In the genomic region with DNA sequence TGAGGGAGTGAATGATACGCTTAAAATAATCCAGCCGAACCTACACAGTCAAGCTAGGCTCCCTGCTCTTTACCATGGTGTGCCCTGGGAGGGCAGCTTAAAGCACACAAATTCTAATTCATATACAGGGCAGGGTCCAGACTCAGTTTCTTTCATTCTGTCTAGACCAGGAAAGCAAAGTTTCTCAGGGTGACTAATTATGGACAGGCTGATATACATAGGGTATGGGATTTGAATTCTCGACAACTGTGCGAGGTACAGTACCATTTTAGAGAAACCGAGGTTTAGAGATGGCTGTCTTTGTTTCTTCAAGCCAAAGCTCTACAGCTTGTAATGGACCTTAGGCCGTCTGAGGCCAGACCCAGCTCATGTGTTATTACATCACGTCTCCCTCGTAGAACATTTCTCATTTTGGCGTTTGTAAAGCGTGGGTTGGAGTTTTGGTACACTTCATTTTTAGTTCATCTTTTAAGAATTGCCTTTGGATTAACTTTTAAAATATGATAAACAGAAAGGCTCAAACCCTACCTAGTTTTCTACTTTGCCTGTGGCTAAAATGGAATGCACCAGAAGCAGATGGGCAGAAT, we compare ENCODE assay signal across 9 cellular contexts. TPM values are rescaled to one million over a fixed set of nuclear protein-coding genes. Genes with fewer than 3 reads are reported as not detected.
DNase-seq lines count a peak whose midpoint lies in the region; ATAC-seq, FAIRE-seq and TF ChIP-seq lines count a peak whose summit lies in the region.
"Had no signal": no experiment of that assay in that cellular context is flagged by ENCODE, and none has a peak within 500 bp of the region (broad histone marks: within the 10 kb centered on the region; RNA-seq: fewer than 3 reads in every experiment).

No MANE protein-coding gene starts in this region.

- peaks cover 21% of the 10 kb centered on the region for H3K23me2 ChIP-seq in H1 (ENCODE audit: low read depth, low read length)

- no peak overlapping the region for H2BK12ac ChIP-seq in H1 (ENCODE audit: low read depth, low read length)

- TF ChIP-seq RAD21 in H1 (IDR thresholded peaks at IDR 0.05 in 1 of 2, conservative IDR thresholded peaks at IDR 0.05 in 1 of 2; ENCODE audit: low read depth in 2 of 2, low read length in 2 of 2), result no peak

- H2AFZ ChIP-seq in PC-9, result no peak overlapping the region
- no peak overlapping the region for H2AFZ ChIP-seq in H1 (ENCODE audit: low read length)

- ATAC-seq in HG02798 (IDR thresholded peaks at IDR 0.05; ENCODE audit: poor library complexity, unreplicated experiment), result no peak
- ATAC-seq in GM21619 (IDR thresholded peaks at IDR 0.05; ENCODE audit: unreplicated experiment), result no peak
- no peak for ATAC-seq in GM18517 (IDR thresholded peaks at IDR 0.05; ENCODE audit: unreplicated experiment)

- peaks cover 0 to 3% of the 10 kb centered on the region in 2 donors for H3K27me3 Mint-ChIP-seq in CD8-positive, alpha-beta memory T cell

- H3K36me3 ChIP-seq in CD8-positive, alpha-beta memory T cell (ENCODE audit: insufficient read depth, low read length), result peaks cover 7% of the 10 kb centered on the region
- H3K36me3 ChIP-seq in PC-9 (ENCODE audit: low read depth) (peaks cover 11% of the 10 kb centered on the region), H1 (ENCODE audit: control insufficient read depth in 2 of 4, insufficient read depth in 4 of 4, low read length in 3 of 4) (no peaks in the 10 kb centered on the region), neutrophil (no peaks in the 10 kb centered on the region)

- H3K9me3 Mint-ChIP-seq in CD8-positive, alpha-beta memory T cell, result peaks cover 0 to 2% (median 0%) of the 10 kb centered on the region in 5 donors

- no peak overlapping the region for H2BK120ac ChIP-seq in H1 (replicated peaks; ENCODE audit: low read depth, low read length)

- H2BK20ac ChIP-seq in H1 (ENCODE audit: low read length), result no peak overlapping the region

- POLR2A ChIA-PET in CD8-positive, alpha-beta memory T cell (lab: Charles Lee), result interaction anchor here (1.4 to 3.9 kb wide), 3 partner anchors 29 to 292 kb away, joined by 4 to 28 read pairs (median 9); no protein-coding TSS in a partner anchor
- POLR2A ChIA-PET in PC-9 (lab: Charles Lee; ENCODE audit: unreplicated experiment), result no interaction called here
- POLR2A ChIA-PET in H1 (lab: Charles Lee; ENCODE audit: partially characterized antibody), result no interaction called here

- peak overlapping the region; percentile 91 to 99 (median 96) for H3K27ac Mint-ChIP-seq in CD8-positive, alpha-beta memory T cell

- H3K4me3 Mint-ChIP-seq in CD8-positive, alpha-beta memory T cell, result peak overlapping the region; percentile 91 to 100 (median 99)

- no peaks in the 10 kb centered on the region for H3K27me3 ChIP-seq in CD8-positive, alpha-beta memory T cell (ENCODE audit: insufficient read depth, low read length, poor library complexity, severe bottlenecking)
- H3K27me3 ChIP-seq in PC-9 (ENCODE audit: insufficient read depth, low read depth), result no peaks in the 10 kb centered on the region
- H3K27me3 ChIP-seq in H1 (replicated peaks in 1 of 4; ENCODE audit: control insufficient read depth in 3 of 4, extremely low read depth in 1 of 4, insufficient read depth in 3 of 4, low read length in 3 of 4), result peaks cover 23 to 38% (median 29%) of the 10 kb centered on the region in 4 experiments
- no peaks in the 10 kb centered on the region for H3K27me3 ChIP-seq in neutrophil

- peaks cover 53 to 61% (median 59%) of the 10 kb centered on the region in 3 donors for H3K4me1 Mint-ChIP-seq in CD8-positive, alpha-beta memory T cell

- intact Hi-C loops in PC-9 (cut with micrococcal nuclease; ENCODE audit: unreplicated experiment), result no loop called here

- H4K91ac ChIP-seq in H1 (replicated peaks; ENCODE audit: insufficient read length, low read length), result no peak overlapping the region

- H3K27ac ChIP-seq in CD8-positive, alpha-beta memory T cell (ENCODE audit: low read depth, low read length), result peak overlapping the region; percentile 77
- H3K27ac ChIP-seq in PC-9 (no peak overlapping the region), H1 (ENCODE audit: low read depth, low read length) (no peak overlapping the region), neutrophil (peak overlapping the region; percentile 87), caudate nucleus (ENCODE audit: low read depth, low read length) (no peak overlapping the region)

- H2BK15ac ChIP-seq in H1 (ENCODE audit: low read length), result no peak overlapping the region

- H4K8ac ChIP-seq in H1 (ENCODE audit: extremely low read depth, insufficient read depth, low read length), result no peak overlapping the region

- H3K36me3 Mint-ChIP-seq in CD8-positive, alpha-beta memory T cell, result peaks cover 11 to 76% (median 12%) of the 10 kb centered on the region in 3 donors

- no peak overlapping the region for H3K4ac ChIP-seq in H1 (replicated peaks; ENCODE audit: insufficient read length, low read depth, low read length)

- no peaks in the 10 kb centered on the region for H3K79me1 ChIP-seq in H1 (ENCODE audit: low read depth, low read length)

- no peak overlapping the region for H3K9ac ChIP-seq in H1 (replicated peaks in 1 of 4; ENCODE audit: extremely low read depth in 1 of 4, low read depth in 3 of 4, low read length in 3 of 4)

- no peak for TF ChIP-seq EP300 in H1 (IDR thresholded peaks at IDR 0.05; ENCODE audit: borderline replicate concordance in 1 of 2, low read depth in 2 of 2, low read length in 2 of 2)

- TF ChIP-seq POLR2A in H1 (IDR thresholded peaks at IDR 0.05; ENCODE audit: control extremely low read depth in 1 of 2, low read depth in 2 of 2, low read length in 2 of 2), result no peak

- H3K23ac ChIP-seq in H1 (ENCODE audit: insufficient read length), result no peak overlapping the region

- H3K18ac ChIP-seq in H1 (ENCODE audit: extremely low read depth, low read length), result no peak overlapping the region

- H3K9me3 ChIP-seq in CD8-positive, alpha-beta memory T cell (ENCODE audit: low read length), result no peaks in the 10 kb centered on the region
- H3K9me3 ChIP-seq in PC-9 (ENCODE audit: insufficient read depth, low read depth) (no peaks in the 10 kb centered on the region), H1 (ENCODE audit: insufficient read depth in 2 of 2, low read depth in 1 of 2, low read length in 1 of 2) (no peaks in the 10 kb centered on the region; a peak in 1 of 4 replicates), neutrophil (no peaks in the 10 kb centered on the region)

- no peak for DNase-seq in CD8-positive, alpha-beta memory T cell
- DNase-seq in PC-9, result no peak
- no peak for DNase-seq in H1 (ENCODE audit: low read depth in 1 of 2, low spot score in 2 of 2)
- DNase-seq in caudate nucleus (lab: John Stamatoyannopoulos, UW), result no peak
- DNase-seq: erythroblast had no signal

- TF ChIP-seq CTCF in PC-9 (conservative IDR thresholded peaks at IDR 0.05), result no peak
- TF ChIP-seq CTCF in H1 (IDR thresholded peaks at IDR 0.05; ENCODE audit: control extremely low read depth in 1 of 3, insufficient read depth in 1 of 3, low read depth in 1 of 3, low read length in 3 of 3), result no peak
- no peak for TF ChIP-seq CTCF in neutrophil (IDR thresholded peaks at IDR 0.05)

- H3K79me2 ChIP-seq in PC-9 (ENCODE audit: low read depth), result peaks cover 66% of the 10 kb centered on the region
- no peaks in the 10 kb centered on the region for H3K79me2 ChIP-seq in H1 (ENCODE audit: control insufficient read depth in 1 of 2, insufficient read depth in 2 of 2, low read length in 2 of 2)

- no peak overlapping the region for H3K14ac ChIP-seq in H1 (ENCODE audit: insufficient read length)

- CTCF ChIA-PET in CD8-positive, alpha-beta memory T cell (lab: Charles Lee), result interaction anchor here (0.9 to 4.4 kb wide), 4 partner anchors 30 to 734 kb away, joined by 3 to 28 read pairs (median 3); no protein-coding TSS in a partner anchor
- CTCF ChIA-PET in PC-9 (lab: Charles Lee), result interaction anchor here (0.6 kb wide), 1 partner anchor 116 kb away, joined by 3 read pairs; no protein-coding TSS in a partner anchor
- CTCF ChIA-PET in H1 (lab: Charles Lee; ENCODE audit: partially characterized antibody), result interaction anchor here (1.2 to 4.6 kb wide), 5 partner anchors 190 to 1083 kb away, joined by 3 to 32 read pairs (median 5); no protein-coding TSS in a partner anchor

- FAIRE-seq in H1 (lab: Jason Lieb, UNC), result no peak

- WGBS in H1 (ENCODE audit: extremely low coverage in 1 of 2, insufficient coverage in 1 of 2, insufficient read length in 1 of 2, insufficient replicate concordance in 2 of 2, low coverage in 1 of 2, low lambda C conversion rate in 2 of 2, missing lambda C conversion rate in 1 of 2), 2 experiments, result 91% methylated on average over 10 of the region's 10 CpGs; no CpG with 5 or more reads in 1 of the 2 experiments

- peaks cover 14% of the 10 kb centered on the region for H3F3A ChIP-seq in PC-9 (ENCODE audit: insufficient read depth, low read depth)

- H3K4me3 ChIP-seq in CD8-positive, alpha-beta memory T cell (ENCODE audit: low read length), result peak overlapping the region; percentile 96
- peak overlapping the region; percentile 52 for H3K4me3 ChIP-seq in PC-9
- no peak overlapping the region for H3K4me3 ChIP-seq in H1 (ENCODE audit: extremely low read depth in 1 of 4, insufficient read depth in 2 of 4, low read depth in 3 of 4, low read length in 4 of 4)
- H3K4me3 ChIP-seq in neutrophil (ENCODE audit: low read depth in 1 of 2, low read length in 1 of 2), result peak overlapping the region; percentile 79 to 82

- H2AK5ac ChIP-seq in H1 (ENCODE audit: low read depth, low read length), result no peak overlapping the region

- H3K4me2 ChIP-seq in PC-9 (peak overlapping the region; percentile 78), H1 (ENCODE audit: insufficient read depth in 1 of 2, low read depth in 2 of 2, low read length in 2 of 2) (peak overlapping the region; percentile 95 to 99; a peak in 2 of 4 replicates)

- no peak overlapping the region for H2BK5ac ChIP-seq in H1 (ENCODE audit: low read depth, low read length)

- no peak overlapping the region for H3K56ac ChIP-seq in H1 (replicated peaks; ENCODE audit: insufficient read length, low read depth, low read length)

- H4K5ac ChIP-seq in H1 (ENCODE audit: insufficient read length, low read depth, low read length), result no peak overlapping the region

- peaks cover 44% of the 10 kb centered on the region for H3K4me1 ChIP-seq in CD8-positive, alpha-beta memory T cell (ENCODE audit: insufficient read depth, low read length)
- H3K4me1 ChIP-seq in PC-9 (replicated peaks; ENCODE audit: insufficient read depth), result peaks cover 57% of the 10 kb centered on the region
- H3K4me1 ChIP-seq in H1 (replicated peaks in 1 of 4; ENCODE audit: control insufficient read depth in 3 of 4, insufficient read depth in 4 of 4, low read length in 3 of 4), result peaks cover 0 to 18% (median 10%) of the 10 kb centered on the region in 4 experiments; a peak in 6 of 7 replicates
- peaks cover 83 to 85% of the 10 kb centered on the region in 2 experiments for H3K4me1 ChIP-seq in neutrophil (ENCODE audit: control insufficient read depth in 1 of 2, insufficient read depth in 1 of 2, low read depth in 1 of 2, low read length in 1 of 2)

- no TSS peak for BruUV-seq in PC-9 (replicated peaks; lab: Mats Ljungman, UMichigan)

- no peaks in the 10 kb centered on the region for H3K9me2 ChIP-seq in PC-9 (ENCODE audit: insufficient read depth)

- H4K20me1 ChIP-seq in PC-9 (ENCODE audit: insufficient read depth) (no peaks in the 10 kb centered on the region), H1 (replicated peaks in 1 of 2; ENCODE audit: control insufficient read depth in 1 of 2, insufficient read depth in 2 of 2, low read length in 2 of 2) (peaks cover 3 to 5% of the 10 kb centered on the region in 2 experiments)

RNA-seq across cellular contexts. Expression of a gene that starts 2.8 kb away (rescaled TPM):
- 10 to 100 TPM; 49.5 to 53.9 TPM for total RNA-seq in CD8-positive, alpha-beta memory T cell
- polyA plus RNA-seq in CD8-positive, alpha-beta memory T cell, result 84.1 TPM
- total RNA-seq in PC-9 (2021), result 15.7 and 22.4 TPM in 2 replicates
- 0.76 and 1.9 TPM in 2 replicates for total RNA-seq in H1 (2021; fragmentation: NEBNext Ultra II Directional; extraction: Animal tissue kit (Norgen Biotek cat#: 25700))
- 1.2 and 2.7 TPM in 2 replicates for polyA plus RNA-seq in H1 (2011; rRNA removed)
- polyA plus RNA-seq in H1 (2011; cell fraction: cytosol; rRNA removed), result 0.54 TPM
- 1.9 TPM for polyA plus RNA-seq in H1 (2011; cell fraction: nucleus; rRNA removed)
- 0.46 to 0.70 TPM (median 0.65 TPM) in 4 replicates for polyA plus RNA-seq in H1 (2012, experiment 1 of 2)
- polyA plus RNA-seq in H1 (2012, experiment 2 of 2), result 0.18 TPM
- 1.9 TPM for polyA plus RNA-seq in H1 (2013, experiment 1 of 2)
- polyA plus RNA-seq in H1 (2013, experiment 2 of 2), result 1.8 TPM
- polyA minus RNA-seq in H1 (2011; rRNA and poly(A)+ RNA removed), result 1.6 and 1.7 TPM in 2 replicates
- 3.2 TPM for polyA minus RNA-seq in H1 (2011; cell fraction: cytosol; rRNA and poly(A)+ RNA removed)
- polyA minus RNA-seq in H1 (2011; cell fraction: nucleus; rRNA and poly(A)+ RNA removed), result 8.2 TPM

Comparison
In these comparisons a context has a peak if more than half of its experiments do, and no peak if none do; other contexts are left out.
1. H3K27ac ChIP-seq: peak in CD8-positive, alpha-beta memory T cell (single experiment) and neutrophil (single experiment); none in PC-9 (single experiment), H1 (single experiment) and caudate nucleus (single experiment).
2. H3K4me3 ChIP-seq: peak in CD8-positive, alpha-beta memory T cell (single experiment), PC-9 (single experiment) and neutrophil (2 of 2); none in H1 (0 of 4).